ENCODE assay signal across 8 cellular contexts in the genomic region with DNA sequence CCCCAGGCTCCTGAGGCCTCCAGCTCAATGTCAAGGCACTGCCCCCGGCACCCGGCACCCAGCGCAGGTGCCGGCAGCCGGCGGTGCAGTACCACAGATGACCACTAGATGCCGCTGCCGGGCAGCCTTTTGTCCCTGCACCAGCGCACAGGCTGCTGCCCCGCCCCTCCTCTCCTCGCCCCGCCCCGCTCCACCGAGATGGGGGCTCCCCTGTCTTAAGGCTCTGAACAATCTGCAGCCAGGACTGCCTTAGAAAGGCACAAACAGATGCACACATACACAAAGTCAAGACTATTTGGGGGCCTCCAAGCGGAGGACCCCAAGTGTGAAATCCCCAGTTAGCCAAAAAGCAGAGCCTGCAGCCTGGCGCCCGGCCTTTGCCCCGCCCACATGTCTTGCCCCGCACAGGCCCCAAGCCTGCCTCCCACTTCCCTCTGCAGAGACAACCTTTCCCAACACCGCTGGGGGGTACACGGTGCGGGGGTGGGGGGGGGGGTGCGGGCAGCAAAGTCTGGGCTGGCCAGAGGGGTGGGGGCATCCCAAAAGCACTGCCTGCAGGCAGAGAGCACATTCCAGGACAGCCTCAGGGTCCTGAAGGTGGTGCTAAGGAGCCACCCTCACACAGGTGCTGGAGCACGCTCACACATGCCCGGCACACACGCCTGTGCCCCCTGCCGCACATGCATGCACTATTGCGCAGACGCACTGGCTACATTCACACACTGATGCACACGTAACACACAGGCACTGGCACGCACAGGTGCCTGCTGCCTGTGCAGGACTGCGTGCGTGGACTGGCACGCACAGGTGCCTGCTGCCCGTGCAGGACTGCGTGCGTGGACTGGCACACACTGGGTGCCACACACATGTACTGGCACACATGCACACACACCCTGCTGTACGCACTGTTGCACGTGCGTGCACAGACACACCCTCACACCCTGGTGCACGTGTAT. TPM values are rescaled to one million over a fixed set of nuclear protein-coding genes. Genes with fewer than 3 reads are reported as not detected.
DNase-seq lines count a peak whose midpoint lies in the region; ATAC-seq and TF ChIP-seq lines count a peak whose summit lies in the region.

No MANE protein-coding gene starts in this region.

- peaks cover 6% of the 10 kb centered on the region for H3K9me3 Mint-ChIP-seq in activated CD8-positive, alpha-beta memory T cell treated with anti-CD3 and anti-CD28 coated beads, Interleukin-2, amount 10 ng/mL, durations not matched to agents 7 days and 5 days (ENCODE audit: low read depth)
- no peaks in the 10 kb centered on the region for H3K9me3 Mint-ChIP-seq in endothelial cell (ENCODE audit: unreplicated experiment)

- no peaks in the 10 kb centered on the region for H3K27me3 Mint-ChIP-seq in activated CD8-positive, alpha-beta memory T cell treated with anti-CD3 and anti-CD28 coated beads, Interleukin-2, amount 10 ng/mL, durations not matched to agents 7 days and 5 days
- H3K27me3 Mint-ChIP-seq in endothelial cell (ENCODE audit: unreplicated experiment) = peaks cover 19% of the 10 kb centered on the region

- peak; percentile 91 for TF ChIP-seq CTCF in HFF-Myc (IDR thresholded peaks at IDR 0.05; ENCODE audit: low read depth, low read length, missing control alignments)
- TF ChIP-seq CTCF in endothelial cell (IDR thresholded peaks at IDR 0.05; ENCODE audit: unreplicated experiment) = peak; percentile 100
- peak; percentile 100 for TF ChIP-seq CTCF in mucosa of descending colon (IDR thresholded peaks at IDR 0.05)

- intact Hi-C loops in mucosa of descending colon (cut with DNase I, micrococcal nuclease) = loop anchor here in 1 of 2 donors (5.0 kb wide), 1 partner anchor 126 kb away; no protein-coding TSS in a partner anchor

- H3K9me3 ChIP-seq in mucosa of descending colon = no peaks in the 10 kb centered on the region

- CTCF ChIA-PET in activated CD8-positive, alpha-beta memory T cell treated with anti-CD3 and anti-CD28 coated beads, Interleukin-2, amount 10 ng/mL, durations not matched to agents 7 days and 5 days (lab: Charles Lee) = interaction anchor here (0.6 to 4.7 kb wide), 18 partner anchors 11 to 164 kb away, joined by 3 to 53 read pairs (median 5); partner anchors contain the start of gene TPRG1L

- H3K4me3 Mint-ChIP-seq in activated CD8-positive, alpha-beta memory T cell treated with anti-CD3 and anti-CD28 coated beads, Interleukin-2, amount 10 ng/mL, durations not matched to agents 7 days and 5 days = no peak overlapping the region
- H3K4me3 Mint-ChIP-seq in endothelial cell (ENCODE audit: unreplicated experiment) = no peak overlapping the region

- H3K36me3 Mint-ChIP-seq in activated CD8-positive, alpha-beta memory T cell treated with anti-CD3 and anti-CD28 coated beads, Interleukin-2, amount 10 ng/mL, durations not matched to agents 7 days and 5 days = no peaks in the 10 kb centered on the region
- peaks cover 15% of the 10 kb centered on the region for H3K36me3 Mint-ChIP-seq in endothelial cell (ENCODE audit: low read depth, unreplicated experiment)

- ATAC-seq in activated CD8-positive, alpha-beta memory T cell treated with anti-CD3 and anti-CD28 coated beads, Interleukin-2, amount 10 ng/mL, durations not matched to agents 7 days and 5 days = peak; percentile 87
- ATAC-seq in mucosa of descending colon (peak; percentile 94), HG03139 (IDR thresholded peaks at IDR 0.05; ENCODE audit: unreplicated experiment) (no peak)

- H3K4me3 ChIP-seq in HFF-Myc (replicated peaks; ENCODE audit: low read depth, low read length) (no peak overlapping the region), mucosa of descending colon (no peak overlapping the region)

- H3K4me1 Mint-ChIP-seq in activated CD8-positive, alpha-beta memory T cell treated with anti-CD3 and anti-CD28 coated beads, Interleukin-2, amount 10 ng/mL, durations not matched to agents 7 days and 5 days = peaks cover 2% of the 10 kb centered on the region
- H3K4me1 Mint-ChIP-seq in endothelial cell (ENCODE audit: unreplicated experiment) = no peaks in the 10 kb centered on the region

- H3K27ac Mint-ChIP-seq in activated CD8-positive, alpha-beta memory T cell treated with anti-CD3 and anti-CD28 coated beads, Interleukin-2, amount 10 ng/mL, durations not matched to agents 7 days and 5 days = no peak overlapping the region
- peak overlapping the region; percentile 42 for H3K27ac Mint-ChIP-seq in endothelial cell (ENCODE audit: unreplicated experiment)

- H3K36me3 ChIP-seq in mucosa of descending colon (ENCODE audit: low read depth) = no peaks in the 10 kb centered on the region

- DNase-seq in Daoy (ENCODE audit: low read depth) (peak; percentile 78), HFF-Myc (ENCODE audit: extremely low read depth, low read depth) (no peak), NCI-H526 treated with DMSO at 0.1 percent for 48 hours (lab: John Stamatoyannopoulos, UW) (peak; percentile 52), endothelial cell (ENCODE audit: low spot score) (peak; percentile 88), mucosa of descending colon (peak; percentile 78 to 88 (median 85))
- DNase-seq in activated CD8-positive, alpha-beta memory T cell treated with anti-CD3 and anti-CD28 coated beads, Interleukin-2, amount 10 ng/mL, durations not matched to agents 7 days and 5 days = peak; percentile 82
- peak; percentile 62 to 67 for DNase-seq in stimulated activated CD8-positive, alpha-beta memory T cell treated with anti-CD3 and anti-CD28 coated beads, Interleukin-4, amount 100 ng/mL, for 4 hours (ENCODE audit: low read depth in 2 of 2, low spot score in 1 of 2)

- peaks cover 2% of the 10 kb centered on the region for H3K4me1 ChIP-seq in mucosa of descending colon (ENCODE audit: low read depth)

RNA-seq across cellular contexts. Expression of gene ARHGEF16, which starts 37.1 kb away (rescaled TPM):
- 4.7 and 10.9 TPM in 2 replicates for total RNA-seq in Daoy (2014; rRNA removed; shearing (Covaris generic))
- not detected for total RNA-seq in activated CD8-positive, alpha-beta memory T cell treated with anti-CD3 and anti-CD28 coated beads, Interleukin-2, amount 10 ng/mL, durations not matched to agents 7 days and 5 days
- 1.7 TPM for total RNA-seq in endothelial cell (ENCODE audit: unreplicated experiment)
- 100 to 1,000 TPM in 1 of 3 donors, 10 to 100 TPM in 2; 51.2 to 101 (median 90.2) TPM for total RNA-seq in mucosa of descending colon
